ENCODE assay signal across 29 cellular contexts in the genomic region with DNA sequence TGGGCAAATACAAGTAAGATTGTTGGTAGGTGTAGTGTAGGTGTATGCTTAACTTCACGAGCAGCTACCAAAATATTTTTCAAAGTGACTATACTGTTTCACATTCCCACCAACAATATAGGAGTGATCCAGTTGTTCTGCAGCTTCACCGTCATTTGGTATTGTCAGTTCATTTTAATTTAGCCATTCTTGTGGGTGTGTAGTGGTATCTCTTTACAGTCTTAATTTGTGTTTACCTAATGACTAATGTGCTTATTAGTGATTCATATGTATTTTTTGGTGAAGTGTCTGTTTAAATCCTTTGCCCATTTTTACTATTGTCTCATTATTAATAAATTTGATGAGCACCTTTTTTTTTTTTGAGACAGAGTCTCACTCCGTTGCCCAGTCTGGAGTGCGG. TPM values are rescaled to one million over a fixed set of nuclear protein-coding genes. Genes with fewer than 3 reads are reported as not detected.
DNase-seq lines count a peak whose midpoint lies in the region; ATAC-seq and TF ChIP-seq lines count a peak whose summit lies in the region.
"Had no signal": no experiment of that assay in that cellular context is flagged by ENCODE, and none has a peak within 500 bp of the region (broad histone marks: within the 10 kb centered on the region; RNA-seq: fewer than 3 reads in every experiment).

No MANE protein-coding gene starts in this region.

- TF ChIP-seq CTCF in right atrium auricular region (IDR thresholded peaks at IDR 0.05), result no peak
- TF ChIP-seq CTCF in mammary epithelial cell (conservative IDR thresholded peaks at IDR 0.05 in 1 of 2, IDR thresholded peaks at IDR 0.05 in 1 of 2; ENCODE audit: extremely low read depth in 1 of 2, insufficient read depth in 1 of 2, low read depth in 1 of 2, low read length in 2 of 2), result no peak
- TF ChIP-seq CTCF in suprapubic skin (IDR thresholded peaks at IDR 0.05), result no peak

- H2AFZ ChIP-seq in mammary epithelial cell (ENCODE audit: low read depth, low read length), result no peak overlapping the region
- H2AFZ ChIP-seq: PC-9 had no signal

- H3K4me3 ChIP-seq in right atrium auricular region, result no peak overlapping the region
- no peak overlapping the region for H3K4me3 ChIP-seq in mammary epithelial cell (replicated peaks in 1 of 3; ENCODE audit: insufficient read depth in 1 of 3, low read depth in 2 of 3, low read length in 3 of 3)
- no peak overlapping the region for H3K4me3 ChIP-seq in suprapubic skin
- H3K4me3 ChIP-seq: cardiac muscle cell, coronary artery, PC-9, prostate gland, testis had no signal

- H3K9me3 Mint-ChIP-seq in natural killer cell treated with Interleukin-12 subunit alpha and Interleukin-12 subunit beta and Interleukin-15 and Interleukin-18, amount 100 ng/mL, for 72 hours, result no peaks in the 10 kb centered on the region
- H3K9me3 Mint-ChIP-seq in activated T-cell treated with anti-CD3 and anti-CD28 coated beads, Interleukin-2, amount 50 U/mL, for 24 hours, result no peaks in the 10 kb centered on the region
- H3K9me3 Mint-ChIP-seq: activated naive CD4-positive, alpha-beta T cell treated with anti-CD3 and anti-CD28 coated beads, Interleukin-2, amount 50 U/mL, for 24 hours; H9; mesothelial cell of epicardium; naive B cell; T-helper 2 cell treated with Interferon-gamma antibody and Interleukin-4, amounts not matched to agents 5 μg/mL and 100 μg/mL, for 36 hours had no signal

- no peaks in the 10 kb centered on the region for H3K9me3 ChIP-seq in right atrium auricular region
- H3K9me3 ChIP-seq in mammary epithelial cell (replicated peaks; ENCODE audit: insufficient read depth, low read length), result no peaks in the 10 kb centered on the region
- no peaks in the 10 kb centered on the region for H3K9me3 ChIP-seq in suprapubic skin
- H3K9me3 ChIP-seq: BE2C, prostate gland, testis had no signal

- no TSS peak for BruUV-seq in mammary epithelial cell (replicated peaks; lab: Mats Ljungman, UMichigan)

- H3K27me3 Mint-ChIP-seq in natural killer cell treated with Interleukin-12 subunit alpha and Interleukin-12 subunit beta and Interleukin-15 and Interleukin-18, amount 100 ng/mL, for 72 hours, result no peaks in the 10 kb centered on the region
- no peaks in the 10 kb centered on the region for H3K27me3 Mint-ChIP-seq in activated T-cell treated with anti-CD3 and anti-CD28 coated beads, Interleukin-2, amount 50 U/mL, for 24 hours
- H3K27me3 Mint-ChIP-seq: activated naive CD4-positive, alpha-beta T cell treated with anti-CD3 and anti-CD28 coated beads, Interleukin-2, amount 50 U/mL, for 24 hours; naive B cell had no signal

- H3K27me3 ChIP-seq in right atrium auricular region (no peaks in the 10 kb centered on the region), mammary epithelial cell (ENCODE audit: insufficient read depth, low read length) (no peaks in the 10 kb centered on the region), suprapubic skin (no peaks in the 10 kb centered on the region)
- H3K27me3 ChIP-seq: BE2C, cardiac muscle cell, testis had no signal

- no peak for DNase-seq in right atrium auricular region (ENCODE audit: low spot score)
- no peak for DNase-seq in left cardiac atrium
- peak; percentile 55 for DNase-seq in mammary epithelial cell
- DNase-seq in natural killer cell treated with Interleukin-12 subunit alpha and Interleukin-12 subunit beta and Interleukin-15 and Interleukin-18, amount 100 ng/mL, for 72 hours (ENCODE audit: low spot score), result no peak
- DNase-seq in activated T-cell treated with anti-CD3 and anti-CD28 coated beads, Interleukin-2, amount 50 U/mL, for 24 hours, result no peak
- DNase-seq in stimulated activated CD4-positive, alpha-beta T cell treated with anti-CD3 and anti-CD28 coated beads, Interleukin-12 subunit alpha, Interleukin-12 subunit beta, amount 100 ng/mL, for 4 hours, result no peak
- no peak for DNase-seq in suprapubic skin (ENCODE audit: low spot score in 2 of 2)
- DNase-seq: ACHN; activated CD4-positive, alpha-beta T cell treated with anti-CD3 and anti-CD28 coated beads for 48 hours; BE2C; effector CD8-positive, alpha-beta T cell; erythroblast; H9; Kasumi-1; MV-4-11; naive B cell; NCI-H146; NCI-H345; NCI-H69; PC-9; SHP77 treated with DMSO at 0.1 percent for 48 hours; stimulated activated naive CD4-positive, alpha-beta T cell treated with Interleukin-2 at 50 U/mL for 16 hours; testis had no signal

- H3K4me2 ChIP-seq in mammary epithelial cell (ENCODE audit: insufficient read depth, low read depth, low read length), result no peak overlapping the region
- H3K4me2 ChIP-seq: PC-9 had no signal

- H3K36me3 ChIP-seq in right atrium auricular region (no peaks in the 10 kb centered on the region), mammary epithelial cell (ENCODE audit: insufficient read depth, low read length) (no peaks in the 10 kb centered on the region), suprapubic skin (no peaks in the 10 kb centered on the region)
- H3K36me3 ChIP-seq: BE2C, cardiac muscle cell, prostate gland had no signal

- WGBS in mammary epithelial cell (ENCODE audit: low coverage, missing lambda C conversion rate), result 32% methylated on average over 4 of the region's 4 CpGs
- 92% methylated on average over 4 of the region's 4 CpGs for WGBS in suprapubic skin

- no peaks in the 10 kb centered on the region for H3K36me3 Mint-ChIP-seq in natural killer cell treated with Interleukin-12 subunit alpha and Interleukin-12 subunit beta and Interleukin-15 and Interleukin-18, amount 100 ng/mL, for 72 hours
- peaks cover 59% of the 10 kb centered on the region for H3K36me3 Mint-ChIP-seq in activated T-cell treated with anti-CD3 and anti-CD28 coated beads, Interleukin-2, amount 50 U/mL, for 24 hours (ENCODE audit: low read depth)
- H3K36me3 Mint-ChIP-seq: mesothelial cell of epicardium had no signal

- no peaks in the 10 kb centered on the region for H4K20me1 ChIP-seq in mammary epithelial cell (ENCODE audit: insufficient read depth, low read length)

- H3K4me1 Mint-ChIP-seq in natural killer cell treated with Interleukin-12 subunit alpha and Interleukin-12 subunit beta and Interleukin-15 and Interleukin-18, amount 100 ng/mL, for 72 hours (ENCODE audit: low read depth in 2 of 2), result peaks cover 60 to 61% of the 10 kb centered on the region in 2 donors
- peaks cover 88% of the 10 kb centered on the region for H3K4me1 Mint-ChIP-seq in activated T-cell treated with anti-CD3 and anti-CD28 coated beads, Interleukin-2, amount 50 U/mL, for 24 hours (ENCODE audit: low read depth)

- H3K27ac ChIP-seq in right atrium auricular region (peak overlapping the region; percentile 47 to 63), mammary epithelial cell (ENCODE audit: insufficient read depth, low read depth, low read length) (peak overlapping the region; percentile 91), suprapubic skin (no peak overlapping the region)
- H3K27ac ChIP-seq: PC-9, prostate gland, testis had no signal

- H3K9ac ChIP-seq in mammary epithelial cell (ENCODE audit: insufficient read depth, low read length), result no peak overlapping the region

- no peaks in the 10 kb centered on the region for H3K79me2 ChIP-seq in mammary epithelial cell (ENCODE audit: insufficient read depth, low read length)

- H3K27ac Mint-ChIP-seq in natural killer cell treated with Interleukin-12 subunit alpha and Interleukin-12 subunit beta and Interleukin-15 and Interleukin-18, amount 100 ng/mL, for 72 hours, result peak overlapping the region; percentile 23 to 90
- H3K27ac Mint-ChIP-seq in activated T-cell treated with anti-CD3 and anti-CD28 coated beads, Interleukin-2, amount 50 U/mL, for 24 hours, result no peak overlapping the region
- H3K27ac Mint-ChIP-seq: H9; mesothelial cell of epicardium; T-helper 2 cell treated with Interferon-gamma antibody and Interleukin-4, amounts not matched to agents 5 μg/mL and 100 μg/mL, for 36 hours had no signal

- dilution Hi-C loops in mammary epithelial cell (cut with HindIII; ENCODE audit: low sequenced_read_pairs), result loop anchor here (5.0 kb wide), 1 partner anchor 108 kb away; no protein-coding TSS in a partner anchor

- H3K4me1 ChIP-seq in right atrium auricular region (peaks cover 0 to 85% of the 10 kb centered on the region in 2 donors), mammary epithelial cell (ENCODE audit: insufficient read depth, low read length) (peaks cover 84% of the 10 kb centered on the region), suprapubic skin (peaks cover 47% of the 10 kb centered on the region)
- H3K4me1 ChIP-seq: BE2C had no signal

- intact Hi-C loops in left cardiac atrium (cut with DNase I) (no loop called here), mammary epithelial cell (cut with micrococcal nuclease) (no loop called here)

- no peak for ATAC-seq in left cardiac atrium
- ATAC-seq in natural killer cell treated with Interleukin-12 subunit alpha and Interleukin-12 subunit beta and Interleukin-15 and Interleukin-18, amount 100 ng/mL, for 72 hours, result no peak

- in situ Hi-C loops in mammary epithelial cell (cut with MboI; ENCODE audit: low sequenced_read_pairs in 2 of 2), result no loop called here

- CTCF ChIA-PET in mammary epithelial cell (lab: Charles Lee; ENCODE audit: low non-redundant PET), result no interaction called here

- H3K4me3 Mint-ChIP-seq in natural killer cell treated with Interleukin-12 subunit alpha and Interleukin-12 subunit beta and Interleukin-15 and Interleukin-18, amount 100 ng/mL, for 72 hours, result no peak overlapping the region
- no peak overlapping the region for H3K4me3 Mint-ChIP-seq in activated T-cell treated with anti-CD3 and anti-CD28 coated beads, Interleukin-2, amount 50 U/mL, for 24 hours
- H3K4me3 Mint-ChIP-seq: activated naive CD4-positive, alpha-beta T cell treated with anti-CD3 and anti-CD28 coated beads, Interleukin-2, amount 50 U/mL, for 24 hours; H9; mesothelial cell of epicardium; T-helper 2 cell treated with Interferon-gamma antibody and Interleukin-4, amounts not matched to agents 5 μg/mL and 100 μg/mL, for 36 hours had no signal

- TF ChIP-seq POLR2A in suprapubic skin (IDR thresholded peaks at IDR 0.05), result no peak

- TF ChIP-seq EP300 in suprapubic skin (IDR thresholded peaks at IDR 0.05), result no peak

RNA-seq across cellular contexts. Expression of gene RCSD1, which starts 35.4 kb away (rescaled TPM):
- total RNA-seq in right atrium auricular region (10 to 100 TPM; 26.5 to 39.3 TPM), left cardiac atrium (10 to 100 TPM; 33.6 to 38.7 TPM), mammary epithelial cell (1 to 10 TPM in 1 of 2 donors, under 1 TPM in 1; 0.82 to 4.0 TPM), suprapubic skin (1 to 10 TPM in 3 of 4 donors, under 1 TPM in 1; 0.34 to 3.5 (median 2.0) TPM)
- polyA plus RNA-seq in mammary epithelial cell, result 3.1 TPM
- not detected for polyA minus RNA-seq in mammary epithelial cell
- 10 to 100 TPM; 30.3 to 30.9 TPM for total RNA-seq in natural killer cell treated with Interleukin-12 subunit alpha and Interleukin-12 subunit beta and Interleukin-15 and Interleukin-18, amount 100 ng/mL, for 72 hours
- total RNA-seq: PC-9 had no signal

RNA-seq across cellular contexts. Expression of gene MPZL1, which starts 56.3 kb away (rescaled TPM):
- 10 to 100 TPM; 22.4 to 52.0 TPM for total RNA-seq in right atrium auricular region
- 10 to 100 TPM; 66.7 to 69.7 TPM for total RNA-seq in left cardiac atrium
- 100 to 1,000 TPM; 148 to 227 TPM for total RNA-seq in mammary epithelial cell
- polyA plus RNA-seq in mammary epithelial cell, result 107 TPM
- polyA minus RNA-seq in mammary epithelial cell, result 148 TPM
- 10 to 100 TPM; 15.3 to 25.6 TPM for total RNA-seq in natural killer cell treated with Interleukin-12 subunit alpha and Interleukin-12 subunit beta and Interleukin-15 and Interleukin-18, amount 100 ng/mL, for 72 hours
- 10 to 100 TPM; 37.1 to 52.3 (median 39.9) TPM for total RNA-seq in suprapubic skin

Comparison
In these comparisons a context has a peak if more than half of its experiments do, and no peak if none do; other contexts are left out.
1. RNA of gene RCSD1, which starts 35.4 kb away (total RNA-seq): 26.5 to 39.3 TPM in right atrium auricular region, 33.6 to 38.7 TPM in left cardiac atrium and 30.3 to 30.9 TPM in natural killer cell treated with Interleukin-12 subunit alpha and Interleukin-12 subunit beta and Interleukin-15 and Interleukin-18, amount 100 ng/mL, for 72 hours; 0.82 to 4.0 TPM in mammary epithelial cell and 0.34 to 3.5 TPM in suprapubic skin; every median in the first group is over 4 times any median in the second.